In genomic region chr17:6554871-6555330, GRCh38 we compare ENCODE assay signal across 10 cellular contexts. TPM values are rescaled to one million over a fixed set of nuclear protein-coding genes. Genes with fewer than 3 reads are reported as not detected.
DNase-seq lines count a peak whose midpoint lies in the region; ATAC-seq, FAIRE-seq and TF ChIP-seq lines count a peak whose summit lies in the region.
"Had no signal": no experiment of that assay in that cellular context is flagged by ENCODE, and none has a peak within 500 bp of the region (broad histone marks: within the 10 kb centered on the region; RNA-seq: fewer than 3 reads in every experiment).

No MANE protein-coding gene starts in this region.

- peak overlapping the region; percentile 26 for H3K9ac ChIP-seq in mesenchymal stem cell (ENCODE audit: low read length)
- peak overlapping the region; percentile 71 to 78 for H3K9ac ChIP-seq in stomach smooth muscle (ENCODE audit: low read length in 2 of 2)

- no peak overlapping the region for H2BK5ac ChIP-seq in mesenchymal stem cell (ENCODE audit: low read depth, low read length, poor library complexity, severe bottlenecking)

- 23% methylated on average over 11 of the region's 12 CpGs for WGBS in mesenchymal stem cell

- peaks cover 19% of the 10 kb centered on the region for H3K4me1 ChIP-seq in mesenchymal stem cell (ENCODE audit: control insufficient read depth, insufficient read depth, low read depth, low read length)
- peaks cover 48% of the 10 kb centered on the region for H3K4me1 ChIP-seq in stomach smooth muscle (ENCODE audit: control insufficient read depth, insufficient read depth, low read length)

- no peak for TF ChIP-seq CTCF in bronchial epithelial cell (IDR thresholded peaks at IDR 0.05; ENCODE audit: insufficient read depth, low read length, severe bottlenecking)

- no peak overlapping the region for H3K27ac Mint-ChIP-seq in activated CD8-positive, alpha-beta T cell treated with anti-CD3 and anti-CD28 coated beads, Interleukin-2, amount 10 ng/mL, durations not matched to agents 7 days and 5 days

- ATAC-seq in activated CD8-positive, alpha-beta T cell treated with anti-CD3 and anti-CD28 coated beads, Interleukin-2, amount 10 ng/mL, durations not matched to agents 7 days and 5 days: no peak

- no peak overlapping the region for H3K4me3 Mint-ChIP-seq in activated CD8-positive, alpha-beta T cell treated with anti-CD3 and anti-CD28 coated beads, Interleukin-2, amount 10 ng/mL, durations not matched to agents 7 days and 5 days

- no peaks in the 10 kb centered on the region for H3K36me3 Mint-ChIP-seq in activated CD8-positive, alpha-beta T cell treated with anti-CD3 and anti-CD28 coated beads, Interleukin-2, amount 10 ng/mL, durations not matched to agents 7 days and 5 days (ENCODE audit: low read depth)

- H3K18ac ChIP-seq in mesenchymal stem cell (ENCODE audit: low read depth in 1 of 2, low read length in 2 of 2): no peak overlapping the region

- peak overlapping the region in 1 of 2 experiments; percentile 47 for H3K23ac ChIP-seq in mesenchymal stem cell (ENCODE audit: low read length in 2 of 2)

- H3K4me3 ChIP-seq in bronchial epithelial cell (ENCODE audit: low read depth, low read length) (peak overlapping the region; percentile 74), mesenchymal stem cell (ENCODE audit: insufficient read depth in 1 of 2, low read depth in 1 of 2, low read length in 2 of 2) (peak overlapping the region in 1 of 2 experiments; percentile 59), stomach smooth muscle (ENCODE audit: low read length in 2 of 2) (peak overlapping the region; percentile 54 to 82)

- H3K4ac ChIP-seq in mesenchymal stem cell (ENCODE audit: low read depth in 1 of 2, low read length in 2 of 2): no peak overlapping the region

- H3K9me3 ChIP-seq in mesenchymal stem cell (ENCODE audit: control insufficient read depth, low read length) (no peaks in the 10 kb centered on the region), stomach smooth muscle (ENCODE audit: control insufficient read depth in 2 of 2, low read length in 2 of 2) (no peaks in the 10 kb centered on the region)

- H3K36me3 ChIP-seq in bronchial epithelial cell (ENCODE audit: control insufficient read depth, insufficient read depth, low read length): peaks cover 3% of the 10 kb centered on the region
- no peaks in the 10 kb centered on the region for H3K36me3 ChIP-seq in mesenchymal stem cell (ENCODE audit: control insufficient read depth in 1 of 2, insufficient read depth in 2 of 2, low read depth in 1 of 2, low read length in 2 of 2)
- H3K36me3 ChIP-seq in stomach smooth muscle (ENCODE audit: control insufficient read depth in 2 of 2, insufficient read depth in 2 of 2, low read length in 2 of 2): no peaks in the 10 kb centered on the region

- H2BK120ac ChIP-seq in mesenchymal stem cell (ENCODE audit: low read depth, low read length): no peak overlapping the region

- H3K27ac ChIP-seq in mesenchymal stem cell (ENCODE audit: low read length, poor library complexity, severe bottlenecking) (no peak overlapping the region), stomach smooth muscle (ENCODE audit: low read length) (peak overlapping the region; percentile 93)
- H3K27ac ChIP-seq: 22Rv1 had no signal

- peaks cover 48% of the 10 kb centered on the region for H3K27me3 Mint-ChIP-seq in activated CD8-positive, alpha-beta T cell treated with anti-CD3 and anti-CD28 coated beads, Interleukin-2, amount 10 ng/mL, durations not matched to agents 7 days and 5 days (ENCODE audit: low read depth)

- H4K8ac ChIP-seq in mesenchymal stem cell (ENCODE audit: low read length): no peak overlapping the region

- H3K27me3 ChIP-seq in bronchial epithelial cell (ENCODE audit: control insufficient read depth, insufficient read depth, low read length) (no peaks in the 10 kb centered on the region), mesenchymal stem cell (ENCODE audit: control insufficient read depth in 1 of 2, insufficient read depth in 1 of 2, low read length in 2 of 2) (peaks cover 44 to 60% of the 10 kb centered on the region in 2 experiments), stomach smooth muscle (ENCODE audit: control insufficient read depth in 1 of 2, insufficient read depth in 2 of 2, low read length in 2 of 2) (peaks cover 2 to 9% of the 10 kb centered on the region in 2 donors)

- H3K4me1 Mint-ChIP-seq in activated CD8-positive, alpha-beta T cell treated with anti-CD3 and anti-CD28 coated beads, Interleukin-2, amount 10 ng/mL, durations not matched to agents 7 days and 5 days (ENCODE audit: low read depth): peaks cover 7% of the 10 kb centered on the region

- no peaks in the 10 kb centered on the region for H3K79me1 ChIP-seq in mesenchymal stem cell (replicated peaks; ENCODE audit: low read length, poor library complexity, severe bottlenecking)

- no peak overlapping the region for H2AK5ac ChIP-seq in mesenchymal stem cell (ENCODE audit: low read length, severe bottlenecking)

- H3K4me2 ChIP-seq in mesenchymal stem cell (ENCODE audit: low read length, poor library complexity, severe bottlenecking): peak overlapping the region; percentile 78

- CTCF ChIA-PET in activated CD8-positive, alpha-beta T cell treated with anti-CD3 and anti-CD28 coated beads, Interleukin-2, amount 10 ng/mL, durations not matched to agents 7 days and 5 days (lab: Charles Lee): no interaction called here

- H2BK12ac ChIP-seq in mesenchymal stem cell (ENCODE audit: low read length in 2 of 2): no peak overlapping the region

- H3K14ac ChIP-seq in mesenchymal stem cell (ENCODE audit: low read length in 2 of 2): peak overlapping the region in 1 of 2 experiments; percentile 63

- H2BK15ac ChIP-seq in mesenchymal stem cell (ENCODE audit: low read depth, poor library complexity, severe bottlenecking): no peak overlapping the region

- H4K91ac ChIP-seq in mesenchymal stem cell (ENCODE audit: low read length): no peak overlapping the region

- peak; percentile 84 for FAIRE-seq in bronchial epithelial cell (lab: Jason Lieb, UNC)

- H3K9me3 Mint-ChIP-seq in activated CD8-positive, alpha-beta T cell treated with anti-CD3 and anti-CD28 coated beads, Interleukin-2, amount 10 ng/mL, durations not matched to agents 7 days and 5 days (ENCODE audit: insufficient read depth): no peaks in the 10 kb centered on the region

- DNase-seq in DMS53 (lab: John Stamatoyannopoulos, UW) (peak; percentile 30), DMS53 treated with DMSO at 0.1 percent for 48 hours (lab: John Stamatoyannopoulos, UW; ENCODE audit: unreplicated experiment) (no peak), bronchial epithelial cell (ENCODE audit: low read depth) (no peak), mesenchymal stem cell (no peak), NCI-H2081 treated with DMSO at 0.1 percent for 48 hours (lab: John Stamatoyannopoulos, UW) (no peak), CD1c-positive myeloid dendritic cell (ENCODE audit: extremely low spot score) (no peak)
- DNase-seq in activated CD8-positive, alpha-beta T cell treated with anti-CD3 and anti-CD28 coated beads, Interleukin-2, amount 10 ng/mL, durations not matched to agents 7 days and 5 days: no peak
- DNase-seq: NCI-H1436 treated with DMSO at 0.1 percent for 48 hours had no signal

- no peak overlapping the region for H2AFZ ChIP-seq in mesenchymal stem cell (ENCODE audit: low read depth, low read length)

- POLR2A ChIA-PET in activated CD8-positive, alpha-beta T cell treated with anti-CD3 and anti-CD28 coated beads, Interleukin-2, amount 10 ng/mL, durations not matched to agents 7 days and 5 days (lab: Charles Lee): no interaction called here

RNA-seq across cellular contexts. Expression of gene PITPNM3, which starts 1.5 kb away (rescaled TPM):
- 25.0 and 42.9 TPM in 2 replicates for total RNA-seq in bronchial epithelial cell
- 0.26 TPM for polyA plus RNA-seq in mesenchymal stem cell (2013, experiment 1 of 2)
- polyA plus RNA-seq in mesenchymal stem cell (2013, experiment 2 of 2): 0.25 TPM
- total RNA-seq in activated CD8-positive, alpha-beta T cell treated with anti-CD3 and anti-CD28 coated beads, Interleukin-2, amount 10 ng/mL, durations not matched to agents 7 days and 5 days: under 1 TPM; 0.68 to 0.71 TPM

Comparison
In these comparisons a context has a peak if more than half of its experiments do, and no peak if none do; other contexts are left out.
1. RNA of gene PITPNM3, which starts 1.5 kb away (total RNA-seq): 25.0 to 42.9 TPM in bronchial epithelial cell; 0.68 to 0.71 TPM in activated CD8-positive, alpha-beta T cell treated with anti-CD3 and anti-CD28 coated beads, Interleukin-2, amount 10 ng/mL, durations not matched to agents 7 days and 5 days; every median in the first group is over 10 times any median in the second.